16 cellular contexts compared by ENCODE assay signal in genomic region chr3:8742921-8743605, GRCh38. TPM values are rescaled to one million over a fixed set of nuclear protein-coding genes. Genes with fewer than 3 reads are reported as not detected.
A peak's percentile ranks its signal among the peaks of the same experiment; 100 is the strongest.
DNase-seq lines count a peak whose midpoint lies in the region; ATAC-seq and TF ChIP-seq lines count a peak whose summit lies in the region.
"Had no signal": no experiment of that assay in that cellular context is flagged by ENCODE, and none has a peak within 500 bp of the region (broad histone marks: within the 10 kb centered on the region; RNA-seq: fewer than 3 reads in every experiment).

No MANE protein-coding gene starts in this region.

- dilution Hi-C loops in mammary epithelial cell (cut with HindIII; ENCODE audit: low sequenced_read_pairs): no loop called here

- 41% methylated on average over 6 of the region's 6 CpGs for WGBS in mammary epithelial cell (ENCODE audit: low coverage, missing lambda C conversion rate)

- intact Hi-C loops in mammary epithelial cell (cut with micrococcal nuclease): no loop called here

- peaks cover 39% of the 10 kb centered on the region for H3K4me1 ChIP-seq in mammary epithelial cell (ENCODE audit: insufficient read depth, low read length)
- H3K4me1 ChIP-seq: ascending aorta had no signal

- CTCF ChIA-PET in mammary epithelial cell (lab: Charles Lee; ENCODE audit: low non-redundant PET): no interaction called here

- H3K9ac ChIP-seq in mammary epithelial cell (ENCODE audit: insufficient read depth, low read length): no peak overlapping the region
- H3K9ac ChIP-seq: SK-N-SH had no signal

- peak overlapping the region; percentile 20 for H2AFZ ChIP-seq in mammary epithelial cell (ENCODE audit: low read depth, low read length)

- H3K4me2 ChIP-seq in mammary epithelial cell (ENCODE audit: insufficient read depth, low read depth, low read length): no peak overlapping the region
- H3K4me2 ChIP-seq: SK-N-SH had no signal

- H4K20me1 ChIP-seq in mammary epithelial cell (ENCODE audit: insufficient read depth, low read length): no peaks in the 10 kb centered on the region

- no peaks in the 10 kb centered on the region for H3K9me3 ChIP-seq in mammary epithelial cell (replicated peaks; ENCODE audit: insufficient read depth, low read length)
- H3K9me3 ChIP-seq: ascending aorta, left ventricle myocardium inferior, SK-N-SH had no signal

- no peak for TF ChIP-seq CTCF in mammary epithelial cell (conservative IDR thresholded peaks at IDR 0.05 in 1 of 2, IDR thresholded peaks at IDR 0.05 in 1 of 2; ENCODE audit: extremely low read depth in 1 of 2, insufficient read depth in 1 of 2, low read depth in 1 of 2, low read length in 2 of 2)
- TF ChIP-seq CTCF in mesothelial cell of epicardium (IDR thresholded peaks at IDR 0.05; ENCODE audit: unreplicated experiment): no peak
- TF ChIP-seq CTCF in type B pancreatic cell (conservative IDR thresholded peaks at IDR 0.05): no peak

- H3K4me3 Mint-ChIP-seq in mesothelial cell of epicardium (no peak overlapping the region), type B pancreatic cell (no peak overlapping the region)
- H3K4me3 Mint-ChIP-seq: activated T-cell treated with anti-CD3 and anti-CD28 coated beads, Interleukin-2, amount 50 U/mL, for 4 hours; neural crest cell had no signal

- no peaks in the 10 kb centered on the region for H3K9me3 Mint-ChIP-seq in mesothelial cell of epicardium
- no peaks in the 10 kb centered on the region for H3K9me3 Mint-ChIP-seq in type B pancreatic cell
- H3K9me3 Mint-ChIP-seq: activated T-cell treated with anti-CD3 and anti-CD28 coated beads, Interleukin-2, amount 50 U/mL, for 4 hours; neural crest cell had no signal

- H3K4me1 Mint-ChIP-seq in mesothelial cell of epicardium: peaks cover 18% of the 10 kb centered on the region
- H3K4me1 Mint-ChIP-seq in type B pancreatic cell (ENCODE audit: unreplicated experiment): peaks cover 22% of the 10 kb centered on the region

- no peaks in the 10 kb centered on the region for H3K79me2 ChIP-seq in mammary epithelial cell (ENCODE audit: insufficient read depth, low read length)

- no peaks in the 10 kb centered on the region for H3K27me3 Mint-ChIP-seq in mesothelial cell of epicardium (ENCODE audit: low read depth)
- no peaks in the 10 kb centered on the region for H3K27me3 Mint-ChIP-seq in type B pancreatic cell

- no TSS peak for BruUV-seq in mammary epithelial cell (replicated peaks; lab: Mats Ljungman, UMichigan)

- H3K4me3 ChIP-seq in mammary epithelial cell (replicated peaks in 1 of 3; ENCODE audit: insufficient read depth in 1 of 3, low read depth in 2 of 3, low read length in 3 of 3): no peak overlapping the region
- H3K4me3 ChIP-seq: ascending aorta, left ventricle myocardium inferior had no signal

- H3K27me3 ChIP-seq in mammary epithelial cell (ENCODE audit: insufficient read depth, low read length): no peaks in the 10 kb centered on the region
- H3K27me3 ChIP-seq: ascending aorta had no signal

- H3K36me3 Mint-ChIP-seq in mesothelial cell of epicardium (no peaks in the 10 kb centered on the region), type B pancreatic cell (no peaks in the 10 kb centered on the region)

- in situ Hi-C loops in mammary epithelial cell (cut with MboI; ENCODE audit: low sequenced_read_pairs in 2 of 2): no loop called here

- ATAC-seq in HG03045 (IDR thresholded peaks at IDR 0.05; ENCODE audit: unreplicated experiment): no peak
- ATAC-seq: activated T-cell treated with anti-CD3 and anti-CD28 coated beads, Interleukin-2, amount 50 U/mL, for 4 hours had no signal

- no peak overlapping the region for H3K27ac ChIP-seq in mammary epithelial cell (ENCODE audit: insufficient read depth, low read depth, low read length)
- H3K27ac ChIP-seq: ascending aorta, left ventricle myocardium inferior had no signal

- no peaks in the 10 kb centered on the region for H3K36me3 ChIP-seq in mammary epithelial cell (ENCODE audit: insufficient read depth, low read length)
- H3K36me3 ChIP-seq: ascending aorta, left ventricle myocardium inferior had no signal

- H3K27ac Mint-ChIP-seq in mesothelial cell of epicardium (peak overlapping the region; percentile 94), type B pancreatic cell (no peak overlapping the region)

- DNase-seq in GM03348 (ENCODE audit: low spot score): peak; percentile 75
- DNase-seq in NCI-H226: peak; percentile 90
- DNase-seq in mammary epithelial cell: peak; percentile 41
- DNase-seq in mesothelial cell of epicardium (ENCODE audit: low spot score in 2 of 2, unreplicated experiment in 2 of 2): no peak
- DNase-seq in NCI-H1436 (lab: John Stamatoyannopoulos, UW): no peak
- DNase-seq in type B pancreatic cell (ENCODE audit: extremely low spot score, unreplicated experiment): no peak
- DNase-seq in activated CD8-positive, alpha-beta memory T cell treated with anti-CD3 and anti-CD28 coated beads, Interleukin-2, amount 50 U/mL, for 48 hours: no peak
- DNase-seq: activated T-cell treated with anti-CD3 and anti-CD28 coated beads, Interleukin-2, amount 50 U/mL, for 4 hours; effector CD4-positive, alpha-beta T cell; KBM-7; left ventricle myocardium inferior; SK-N-SH; substantia nigra had no signal

RNA-seq across cellular contexts. Expression of gene CAV3, which starts 9.5 kb away (rescaled TPM):
- total RNA-seq in mammary epithelial cell (not detected), mesothelial cell of epicardium (not detected in 3 replicates), type B pancreatic cell (ENCODE audit: low replicate concordance) (not detected in 2 replicates)
- not detected for polyA plus RNA-seq in mammary epithelial cell
- polyA minus RNA-seq in mammary epithelial cell: not detected
- total RNA-seq: activated T-cell treated with anti-CD3 and anti-CD28 coated beads, Interleukin-2, amount 50 U/mL, for 4 hours; ascending aorta; neural crest cell had no signal
- polyA plus RNA-seq: SK-N-SH had no signal

RNA-seq across cellular contexts. Expression of gene OXTR, which starts 26.4 kb away (rescaled TPM):
- 1 to 10 TPM; 1.3 to 8.0 TPM for total RNA-seq in mammary epithelial cell
- polyA plus RNA-seq in mammary epithelial cell: 0.19 TPM
- polyA minus RNA-seq in mammary epithelial cell: not detected
- total RNA-seq in mesothelial cell of epicardium: 12.7 to 13.5 TPM (median 12.9 TPM) in 3 replicates
- total RNA-seq in type B pancreatic cell (ENCODE audit: low replicate concordance): 3.3 and 4.1 TPM in 2 replicates

Comparison
In these comparisons a context has a peak if more than half of its experiments do, and no peak if none do; other contexts are left out.
1. DNase-seq: peak in GM03348 (single experiment), NCI-H226 (single experiment) and mammary epithelial cell (single experiment); none in mesothelial cell of epicardium (0 of 2), NCI-H1436 (single experiment), type B pancreatic cell (single experiment) and activated CD8-positive, alpha-beta memory T cell treated with anti-CD3 and anti-CD28 coated beads, Interleukin-2, amount 50 U/mL, for 48 hours (single experiment).